In genomic region chr2:23377772-23378171, GRCh38 we compare ENCODE assay signal across 1 cellular context.
TF ChIP-seq lines count a peak whose summit lies in the region.

No MANE protein-coding gene starts in this region.

TF ChIP-seq in WTC11, 78 proteins besides CTCF, POLR2A, EP300 and RAD21 (continued from another document):
- TF ChIP-seq, protein P1, sequence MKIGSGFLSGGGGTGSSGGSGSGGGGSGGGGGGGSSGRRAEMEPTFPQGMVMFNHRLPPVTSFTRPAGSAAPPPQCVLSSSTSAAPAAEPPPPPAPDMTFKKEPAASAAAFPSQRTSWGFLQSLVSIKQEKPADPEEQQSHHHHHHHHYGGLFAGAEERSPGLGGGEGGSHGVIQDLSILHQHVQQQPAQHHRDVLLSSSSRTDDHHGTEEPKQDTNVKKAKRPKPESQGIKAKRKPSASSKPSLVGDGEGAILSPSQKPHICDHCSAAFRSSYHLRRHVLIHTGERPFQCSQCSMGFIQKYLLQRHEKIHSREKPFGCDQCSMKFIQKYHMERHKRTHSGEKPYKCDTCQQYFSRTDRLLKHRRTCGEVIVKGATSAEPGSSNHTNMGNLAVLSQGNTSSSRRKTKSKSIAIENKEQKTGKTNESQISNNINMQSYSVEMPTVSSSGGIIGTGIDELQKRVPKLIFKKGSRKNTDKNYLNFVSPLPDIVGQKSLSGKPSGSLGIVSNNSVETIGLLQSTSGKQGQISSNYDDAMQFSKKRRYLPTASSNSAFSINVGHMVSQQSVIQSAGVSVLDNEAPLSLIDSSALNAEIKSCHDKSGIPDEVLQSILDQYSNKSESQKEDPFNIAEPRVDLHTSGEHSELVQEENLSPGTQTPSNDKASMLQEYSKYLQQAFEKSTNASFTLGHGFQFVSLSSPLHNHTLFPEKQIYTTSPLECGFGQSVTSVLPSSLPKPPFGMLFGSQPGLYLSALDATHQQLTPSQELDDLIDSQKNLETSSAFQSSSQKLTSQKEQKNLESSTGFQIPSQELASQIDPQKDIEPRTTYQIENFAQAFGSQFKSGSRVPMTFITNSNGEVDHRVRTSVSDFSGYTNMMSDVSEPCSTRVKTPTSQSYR (CRISPR knock-in tag; IDR thresholded peaks at IDR 0.05), result no peak
- no peak for TF ChIP-seq TEAD1 (CRISPR knock-in tag; IDR thresholded peaks at IDR 0.05)
- TF ChIP-seq RORB (CRISPR knock-in tag; IDR thresholded peaks at IDR 0.05), result no peak
- TF ChIP-seq CREM (CRISPR knock-in tag; IDR thresholded peaks at IDR 0.05), result no peak
- TF ChIP-seq, protein P2, sequence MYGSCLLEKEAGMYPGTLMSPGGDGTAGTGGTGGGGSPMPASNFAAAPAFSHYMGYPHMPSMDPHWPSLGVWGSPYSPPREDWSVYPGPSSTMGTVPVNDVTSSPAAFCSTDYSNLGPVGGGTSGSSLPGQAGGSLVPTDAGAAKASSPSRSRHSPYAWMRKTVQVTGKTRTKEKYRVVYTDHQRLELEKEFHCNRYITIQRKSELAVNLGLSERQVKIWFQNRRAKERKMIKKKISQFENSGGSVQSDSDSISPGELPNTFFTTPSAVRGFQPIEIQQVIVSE (CRISPR knock-in tag; IDR thresholded peaks at IDR 0.05; ENCODE audit: borderline replicate concordance), result no peak
- no peak for TF ChIP-seq GTF2I (CRISPR knock-in tag; conservative IDR thresholded peaks at IDR 0.05)
- no peak for TF ChIP-seq FOXJ3 (CRISPR knock-in tag; IDR thresholded peaks at IDR 0.05; ENCODE audit: borderline replicate concordance)
